ENCODE assay signal across 7 cellular contexts in the genomic region with DNA sequence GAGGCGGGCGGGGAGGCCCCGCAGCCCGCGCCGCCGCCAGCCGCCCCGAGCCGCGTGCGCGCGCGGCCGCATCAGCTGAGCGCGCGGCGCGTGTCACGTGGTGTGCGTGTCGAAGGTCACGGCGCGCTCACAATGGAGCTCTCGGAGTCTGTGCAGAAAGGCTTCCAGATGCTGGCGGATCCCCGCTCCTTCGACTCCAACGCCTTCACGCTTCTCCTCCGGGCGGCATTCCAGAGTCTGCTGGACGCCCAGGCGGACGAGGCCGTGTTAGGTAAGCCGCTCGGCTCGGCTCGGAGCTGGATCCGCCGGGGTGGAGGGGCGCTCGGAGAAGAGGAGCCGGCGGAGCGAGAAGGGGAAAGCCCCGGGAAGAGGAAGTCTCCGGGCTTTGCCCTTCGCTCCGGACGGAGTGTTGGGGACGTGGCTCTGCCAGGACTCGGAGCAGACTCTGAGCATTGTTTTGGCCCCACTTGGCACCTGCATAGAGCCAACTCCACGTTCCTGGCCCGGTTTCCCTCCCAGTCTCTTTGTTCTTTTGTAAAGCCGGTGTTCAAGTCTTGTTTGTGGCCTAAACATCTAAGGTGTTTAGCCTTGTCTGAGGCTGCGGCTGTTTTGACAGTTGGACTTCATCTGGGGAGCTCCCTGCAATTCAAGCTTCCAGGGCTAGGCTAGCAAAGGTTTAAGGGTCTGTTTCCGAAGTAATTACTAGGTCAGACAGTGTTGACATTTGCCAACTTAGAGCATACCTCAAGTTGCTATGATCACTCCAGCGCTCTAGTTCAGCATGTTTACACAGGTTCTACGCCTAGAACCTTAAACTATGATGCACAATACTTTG. TPM values are rescaled to one million over a fixed set of nuclear protein-coding genes. Genes with fewer than 3 reads are reported as not detected.
DNase-seq lines count a peak whose midpoint lies in the region; ATAC-seq and TF ChIP-seq lines count a peak whose summit lies in the region.

A gene (plus strand): TSS at position 103 of the 835 bp plus-strand sequence. CDS start 30 bp downstream, at position 133.

- CTCF ChIA-PET in HEK293 (lab: Yijun Ruan, JAX) = interaction anchor here (0.7 to 1.2 kb wide), 6 partner anchors 84 to 819 kb away, joined by 3 read pairs; no protein-coding TSS in a partner anchor

- no peaks in the 10 kb centered on the region for H3K36me3 ChIP-seq in HEK293 (ENCODE audit: control insufficient read depth in 2 of 2, insufficient read depth in 1 of 2, low read length in 2 of 2)
- H3K36me3 ChIP-seq in prostate gland = no peaks in the 10 kb centered on the region

- H3K9me3 ChIP-seq in HEK293 (ENCODE audit: control insufficient read depth, insufficient read depth, low read depth, low read length) (no peaks in the 10 kb centered on the region), prostate gland (no peaks in the 10 kb centered on the region)

- TF ChIP-seq CTCF in GM12875 (IDR thresholded peaks at IDR 0.05; ENCODE audit: borderline replicate concordance, insufficient read depth, low read depth, low read length) (no peak), HEK293 (tag by site-specific recombination; IDR thresholded peaks at IDR 0.05) (no peak), prostate gland (IDR thresholded peaks at IDR 0.05) (no peak)

- peak; percentile 91 for ATAC-seq in left ventricle myocardium superior

- peak; percentile 83 for TF ChIP-seq POLR2A in prostate gland (IDR thresholded peaks at IDR 0.05)

- DNase-seq in NAMALWA (ENCODE audit: low spot score) (peak; percentile 86), anterior cingulate cortex (lab: John Stamatoyannopoulos, UW) (peak in 57 of 58 donors; percentile 20 to 91 (median 84)), left ventricle myocardium superior (peak; percentile 94), prostate gland (ENCODE audit: low spot score) (peak; percentile 87)

- H3K4me1 ChIP-seq in HEK293 (ENCODE audit: control insufficient read depth, insufficient read depth, low read length) = peaks cover 14% of the 10 kb centered on the region; the same call in 1 of the 2 replicates
- H3K4me1 ChIP-seq in prostate gland (replicated peaks) = peaks cover 7% of the 10 kb centered on the region

- intact Hi-C loops in T-helper 1 cell treated with Interleukin-12 subunit alpha and Interleukin-12 subunit beta and Interleukin-4 antibody, amounts not matched to agents 30 ng/mL and 1 ng/mL, for 36 hours (cut with micrococcal nuclease) = loop anchor here (1.0 to 5.0 kb wide), 11 partner anchors 17 to 1126 kb away; a partner anchor contains a TSS
- intact Hi-C loops in left ventricle myocardium superior (cut with micrococcal nuclease) (loop anchor here (5.0 to 10.0 kb wide), 2 partner anchors 64 to 92 kb away; no protein-coding TSS in a partner anchor), prostate gland (cut with DNase I) (loop anchor here (1.0 to 10.0 kb wide), 5 partner anchors 64 to 748 kb away; a partner anchor contains a TSS)

- no peaks in the 10 kb centered on the region for H3K27me3 ChIP-seq in prostate gland (replicated peaks; ENCODE audit: insufficient read depth)

- peak within 1 kb of the TSS; percentile 96 for H3K27ac ChIP-seq in HEK293 (ENCODE audit: extremely low read depth, low read depth, low read length)
- peak within 1 kb of the TSS; percentile 88 to 97 for H3K27ac ChIP-seq in prostate gland

- WGBS in prostate gland = under 1% methylated on average over 64 of the region's 64 CpGs

- POLR2A ChIA-PET in HEK293 (lab: Yijun Ruan, JAX) = interaction anchor here (1.0 to 4.5 kb wide), 12 partner anchors 8 to 320 kb away, joined by 3 to 37 read pairs (median 6); a partner anchor contains a TSS

- H3K4me3 ChIP-seq in GM12875 (ENCODE audit: low read depth, low read length) = peak within 1 kb of the TSS; percentile 95
- H3K4me3 ChIP-seq in HEK293 (ENCODE audit: low read depth, low read length) = peak within 1 kb of the TSS; percentile 75
- H3K4me3 ChIP-seq in prostate gland = peak within 1 kb of the TSS; percentile 72 to 93

TF ChIP-seq in HEK293, 187 proteins besides CTCF, POLR2A, EP300 and RAD21 (continues in another document):
- TF ChIP-seq ZNF394 (tag by site-specific recombination; IDR thresholded peaks at IDR 0.05; ENCODE audit: borderline replicate concordance) (peak; percentile 95), ZNF600 (tag by site-specific recombination; IDR thresholded peaks at IDR 0.05) (peak; percentile 93), ZNF501 (tag by site-specific recombination; IDR thresholded peaks at IDR 0.05) (peak; percentile 37; the same call in 1 of the 2 replicates), MZF1 (tag by site-specific recombination; IDR thresholded peaks at IDR 0.05; ENCODE audit: borderline replicate concordance) (0 out of 2 replicates have a peak, but pooled peaks have one; percentile 12), REPIN1 (tag by site-specific recombination; IDR thresholded peaks at IDR 0.05; ENCODE audit: low read depth) (no peak), KLF9 (tag by site-specific recombination; IDR thresholded peaks at IDR 0.05; ENCODE audit: low read depth) (no peak; the same call in 1 of the 2 replicates), ZNF24 (tag by site-specific recombination; IDR thresholded peaks at IDR 0.05) (peak; percentile 40; the same call in 1 of the 2 replicates), ZNF843 (tag by site-specific recombination; IDR thresholded peaks at IDR 0.05) (peak; percentile 56), ZBTB8A (tag by site-specific recombination; IDR thresholded peaks at IDR 0.05) (peak; percentile 65; the same call in 1 of the 2 replicates), ZNF660 (tag by site-specific recombination; IDR thresholded peaks at IDR 0.05) (peak; percentile 54), ZEB2 (tag by site-specific recombination; IDR thresholded peaks at IDR 0.05) (peak; percentile 66), SP3 (tag by site-specific recombination; IDR thresholded peaks at IDR 0.05) (no peak), ZFP37 (tag by site-specific recombination; IDR thresholded peaks at IDR 0.05) (peak; percentile 52; the same call in 1 of the 2 replicates), SP7 (tag by site-specific recombination; IDR thresholded peaks at IDR 0.05) (peak; percentile 64)
- TF ChIP-seq, protein P1, sequence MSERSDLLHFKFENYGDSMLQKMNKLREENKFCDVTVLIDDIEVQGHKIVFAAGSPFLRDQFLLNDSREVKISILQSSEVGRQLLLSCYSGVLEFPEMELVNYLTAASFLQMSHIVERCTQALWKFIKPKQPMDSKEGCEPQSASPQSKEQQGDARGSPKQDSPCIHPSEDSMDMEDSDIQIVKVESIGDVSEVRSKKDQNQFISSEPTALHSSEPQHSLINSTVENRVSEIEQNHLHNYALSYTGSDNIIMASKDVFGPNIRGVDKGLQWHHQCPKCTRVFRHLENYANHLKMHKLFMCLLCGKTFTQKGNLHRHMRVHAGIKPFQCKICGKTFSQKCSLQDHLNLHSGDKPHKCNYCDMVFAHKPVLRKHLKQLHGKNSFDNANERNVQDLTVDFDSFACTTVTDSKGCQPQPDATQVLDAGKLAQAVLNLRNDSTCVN (tag by site-specific recombination; optimal IDR thresholded peaks at IDR 0.05) = peak; percentile 86
- TF ChIP-seq, protein P2, sequence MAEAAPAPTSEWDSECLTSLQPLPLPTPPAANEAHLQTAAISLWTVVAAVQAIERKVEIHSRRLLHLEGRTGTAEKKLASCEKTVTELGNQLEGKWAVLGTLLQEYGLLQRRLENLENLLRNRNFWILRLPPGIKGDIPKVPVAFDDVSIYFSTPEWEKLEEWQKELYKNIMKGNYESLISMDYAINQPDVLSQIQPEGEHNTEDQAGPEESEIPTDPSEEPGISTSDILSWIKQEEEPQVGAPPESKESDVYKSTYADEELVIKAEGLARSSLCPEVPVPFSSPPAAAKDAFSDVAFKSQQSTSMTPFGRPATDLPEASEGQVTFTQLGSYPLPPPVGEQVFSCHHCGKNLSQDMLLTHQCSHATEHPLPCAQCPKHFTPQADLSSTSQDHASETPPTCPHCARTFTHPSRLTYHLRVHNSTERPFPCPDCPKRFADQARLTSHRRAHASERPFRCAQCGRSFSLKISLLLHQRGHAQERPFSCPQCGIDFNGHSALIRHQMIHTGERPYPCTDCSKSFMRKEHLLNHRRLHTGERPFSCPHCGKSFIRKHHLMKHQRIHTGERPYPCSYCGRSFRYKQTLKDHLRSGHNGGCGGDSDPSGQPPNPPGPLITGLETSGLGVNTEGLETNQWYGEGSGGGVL (tag by site-specific recombination; IDR thresholded peaks at IDR 0.05) = peak; percentile 72
- TF ChIP-seq, protein P3, sequence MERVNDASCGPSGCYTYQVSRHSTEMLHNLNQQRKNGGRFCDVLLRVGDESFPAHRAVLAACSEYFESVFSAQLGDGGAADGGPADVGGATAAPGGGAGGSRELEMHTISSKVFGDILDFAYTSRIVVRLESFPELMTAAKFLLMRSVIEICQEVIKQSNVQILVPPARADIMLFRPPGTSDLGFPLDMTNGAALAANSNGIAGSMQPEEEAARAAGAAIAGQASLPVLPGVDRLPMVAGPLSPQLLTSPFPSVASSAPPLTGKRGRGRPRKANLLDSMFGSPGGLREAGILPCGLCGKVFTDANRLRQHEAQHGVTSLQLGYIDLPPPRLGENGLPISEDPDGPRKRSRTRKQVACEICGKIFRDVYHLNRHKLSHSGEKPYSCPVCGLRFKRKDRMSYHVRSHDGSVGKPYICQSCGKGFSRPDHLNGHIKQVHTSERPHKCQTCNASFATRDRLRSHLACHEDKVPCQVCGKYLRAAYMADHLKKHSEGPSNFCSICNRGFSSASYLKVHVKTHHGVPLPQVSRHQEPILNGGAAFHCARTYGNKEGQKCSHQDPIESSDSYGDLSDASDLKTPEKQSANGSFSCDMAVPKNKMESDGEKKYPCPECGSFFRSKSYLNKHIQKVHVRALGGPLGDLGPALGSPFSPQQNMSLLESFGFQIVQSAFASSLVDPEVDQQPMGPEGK (tag by site-specific recombination; IDR thresholded peaks at IDR 0.05) = 0 out of 2 replicates have a peak, but pooled peaks have one; percentile 11
- TF ChIP-seq, protein P4, sequence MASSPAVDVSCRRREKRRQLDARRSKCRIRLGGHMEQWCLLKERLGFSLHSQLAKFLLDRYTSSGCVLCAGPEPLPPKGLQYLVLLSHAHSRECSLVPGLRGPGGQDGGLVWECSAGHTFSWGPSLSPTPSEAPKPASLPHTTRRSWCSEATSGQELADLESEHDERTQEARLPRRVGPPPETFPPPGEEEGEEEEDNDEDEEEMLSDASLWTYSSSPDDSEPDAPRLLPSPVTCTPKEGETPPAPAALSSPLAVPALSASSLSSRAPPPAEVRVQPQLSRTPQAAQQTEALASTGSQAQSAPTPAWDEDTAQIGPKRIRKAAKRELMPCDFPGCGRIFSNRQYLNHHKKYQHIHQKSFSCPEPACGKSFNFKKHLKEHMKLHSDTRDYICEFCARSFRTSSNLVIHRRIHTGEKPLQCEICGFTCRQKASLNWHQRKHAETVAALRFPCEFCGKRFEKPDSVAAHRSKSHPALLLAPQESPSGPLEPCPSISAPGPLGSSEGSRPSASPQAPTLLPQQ (tag by site-specific recombination; IDR thresholded peaks at IDR 0.05) = 0 out of 2 replicates have a peak, but pooled peaks have one; percentile 43

RNA-seq across cellular contexts. Expression of the gene that starts here (rescaled TPM):
- 79.4 and 89.3 TPM in 2 replicates for total RNA-seq in T-helper 1 cell treated with Interleukin-12 subunit alpha and Interleukin-12 subunit beta and Interleukin-4 antibody, amounts not matched to agents 30 ng/mL and 1 ng/mL, for 36 hours
- total RNA-seq in left ventricle myocardium superior = 83.5 TPM
- total RNA-seq in prostate gland = 10 to 100 TPM; 30.7 to 38.8 TPM

Comparison
In these comparisons a context has a peak if more than half of its experiments do, and no peak if none do; other contexts are left out.
1. Peak in every context shown above with its lines: DNase-seq, ATAC-seq, H3K4me3 ChIP-seq and H3K27ac ChIP-seq.